9 cellular contexts compared by ENCODE assay signal in genomic region chr9:5851445-5851844, GRCh38. TPM values are rescaled to one million over a fixed set of nuclear protein-coding genes. Genes with fewer than 3 reads are reported as not detected.
A peak's percentile ranks its signal among the peaks of the same experiment; 100 is the strongest.
DNase-seq lines count a peak whose midpoint lies in the region; ATAC-seq and TF ChIP-seq lines count a peak whose summit lies in the region.
"Had no signal": no experiment of that assay in that cellular context is flagged by ENCODE, and none has a peak within 500 bp of the region (broad histone marks: within the 10 kb centered on the region; RNA-seq: fewer than 3 reads in every experiment).

No MANE protein-coding gene starts in this region.

- 87 to 92% methylated on average over 2 of the region's 2 CpGs for WGBS in thyroid gland, 2 donors

- no peaks in the 10 kb centered on the region for H3K27me3 ChIP-seq in thyroid gland

- TF ChIP-seq POLR2A in thyroid gland (IDR thresholded peaks at IDR 0.05): no peak

- H3K36me3 ChIP-seq in thyroid gland: no peaks in the 10 kb centered on the region

- no peaks in the 10 kb centered on the region for H3K9me3 ChIP-seq in thyroid gland

- TF ChIP-seq CTCF in choroid plexus epithelial cell (conservative IDR thresholded peaks at IDR 0.05; ENCODE audit: low read depth, low read length) (no peak), thyroid gland (IDR thresholded peaks at IDR 0.05) (no peak)

- intact Hi-C loops in thyroid gland (cut with DNase I): no loop called here

- DNase-seq in NOMO-1 (lab: John Stamatoyannopoulos, UW; ENCODE audit: unreplicated experiment in 2 of 2) (peak; percentile 54 to 88), choroid plexus epithelial cell (ENCODE audit: low read depth) (peak; percentile 95), thyroid gland (peak in 1 of 2 donors; percentile 33), DMS153 (lab: John Stamatoyannopoulos, UW) (no peak), pons (ENCODE audit: low spot score) (no peak), iPS-NIHi11 (ENCODE audit: low spot score) (no peak)
- DNase-seq: naive B cell had no signal

- peak; percentile 98 for ATAC-seq in GM18868 (IDR thresholded peaks at IDR 0.05; ENCODE audit: unreplicated experiment)
- peak; percentile 88 for ATAC-seq in HG02642 (IDR thresholded peaks at IDR 0.05; ENCODE audit: poor library complexity, unreplicated experiment)

- no peak overlapping the region for H3K4me3 ChIP-seq in choroid plexus epithelial cell (ENCODE audit: low read depth, low read length)
- H3K4me3 ChIP-seq in thyroid gland (replicated peaks in 1 of 3): no peak overlapping the region

- H3K4me1 ChIP-seq in thyroid gland: peaks cover 3 to 21% of the 10 kb centered on the region in 2 donors

- peak overlapping the region; percentile 24 to 39 (median 32) for H3K27ac ChIP-seq in thyroid gland

RNA-seq across cellular contexts. Expression of gene ERMP1, which starts 18.5 kb away (rescaled TPM):
- 10 to 100 TPM; 68.3 to 79.5 (median 75.2) TPM for total RNA-seq in thyroid gland

RNA-seq across cellular contexts. Expression of gene MLANA, which starts 39.2 kb away (rescaled TPM):
- not detected for total RNA-seq in thyroid gland

Comparison
In these comparisons a context has a peak if more than half of its experiments do, and no peak if none do; other contexts are left out.
1. DNase-seq: peak in NOMO-1 (2 of 2) and choroid plexus epithelial cell (single experiment); none in DMS153 (single experiment), pons (single experiment) and iPS-NIHi11 (single experiment).